In the genomic region with DNA sequence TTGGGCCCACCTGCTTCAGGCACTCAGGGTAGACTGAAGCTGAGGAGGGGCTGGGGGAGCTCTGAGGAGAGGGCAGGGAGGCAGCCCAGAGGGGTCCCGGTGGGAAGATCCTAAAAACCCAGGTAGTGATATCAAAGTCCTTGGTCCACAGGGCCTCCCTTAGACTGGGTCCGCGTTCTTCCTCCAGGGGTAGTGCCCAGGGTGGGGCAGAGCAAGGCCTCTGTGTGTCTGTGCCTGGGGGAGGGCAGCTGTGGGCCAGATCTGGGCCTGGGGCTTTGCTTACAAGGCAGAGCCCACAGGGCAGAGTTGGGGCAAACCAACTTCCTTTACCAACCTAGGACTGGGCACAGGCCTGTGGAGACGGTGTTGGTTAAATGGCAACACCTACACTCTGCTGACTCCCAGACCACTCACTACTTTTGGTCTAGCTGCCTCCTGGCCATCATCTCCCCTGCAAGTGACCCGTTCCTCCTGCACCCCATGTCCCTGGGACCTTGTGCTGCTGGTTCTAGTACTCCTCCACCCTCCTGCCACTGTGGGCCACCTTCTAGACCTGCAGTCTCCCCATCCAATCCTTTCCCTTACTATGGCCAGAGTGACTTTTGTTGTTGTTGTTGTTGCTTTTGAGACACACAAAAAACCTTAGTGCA, we compare ENCODE assay signal across 21 cellular contexts. TPM values are rescaled to one million over a fixed set of nuclear protein-coding genes. Genes with fewer than 3 reads are reported as not detected.
DNase-seq lines count a peak whose midpoint lies in the region; ATAC-seq and TF ChIP-seq lines count a peak whose summit lies in the region.
"Had no signal": no experiment of that assay in that cellular context is flagged by ENCODE, and none has a peak within 500 bp of the region (broad histone marks: within the 10 kb centered on the region; RNA-seq: fewer than 3 reads in every experiment).

No MANE protein-coding gene starts in this region.

- peaks cover 22% of the 10 kb centered on the region for H3K4me1 Mint-ChIP-seq in activated T-cell treated with anti-CD3 and anti-CD28 coated beads, Interleukin-2, amount 50 U/mL, for 24 hours (ENCODE audit: low read depth)
- peaks cover 21 to 28% of the 10 kb centered on the region in 2 donors for H3K4me1 Mint-ChIP-seq in effector memory CD8-positive, alpha-beta T cell (ENCODE audit: low read depth in 2 of 2)

- DNase-seq in activated T-cell treated with anti-CD3 and anti-CD28 coated beads, Interleukin-2, amount 50 U/mL, for 24 hours: no peak
- no peak for DNase-seq in activated T-cell treated with anti-CD3 and anti-CD28 coated beads, Interleukin-2, amount 50 U/mL, for 1 hour
- no peak for DNase-seq in effector memory CD8-positive, alpha-beta T cell
- peak; percentile 10 for DNase-seq in osteoblast (ENCODE audit: insufficient read length, low spot score, missing footprints)
- DNase-seq in activated CD4-positive, CD25-positive, alpha-beta regulatory T cell treated with anti-CD3 and anti-CD28 coated beads, Interleukin-2, amount 50 U/mL, for 72 hours: no peak
- no peak for DNase-seq in HPDE6-E6E7 (ENCODE audit: extremely low spot score)
- DNase-seq: dermis blood vessel endothelial cell, DMS79, KBM-7, kidney glomerular epithelial cell, NCI-H1048, NCI-H526, nucleus accumbens, Right ventricle myocardium superior, stomach, T-cell, WERI-Rb-1 had no signal

- H3K79me2 ChIP-seq in osteoblast (ENCODE audit: insufficient read depth, low read length): no peaks in the 10 kb centered on the region

- H4K20me1 ChIP-seq in osteoblast (ENCODE audit: insufficient read depth, low read length): no peaks in the 10 kb centered on the region

- no peak overlapping the region for H3K27ac ChIP-seq in osteoblast (ENCODE audit: low read depth, low read length)
- H3K27ac ChIP-seq: stomach, WERI-Rb-1 had no signal

- H3K36me3 ChIP-seq in osteoblast (ENCODE audit: insufficient read depth, low read length): peaks cover 13% of the 10 kb centered on the region

- no peaks in the 10 kb centered on the region for H3K9me3 ChIP-seq in osteoblast (ENCODE audit: low read depth, low read length)
- H3K9me3 ChIP-seq: stomach had no signal

- ATAC-seq in effector memory CD8-positive, alpha-beta T cell (replicated peaks): no peak
- no peak for ATAC-seq in GM21526 (IDR thresholded peaks at IDR 0.05; ENCODE audit: low FRiP score, unreplicated experiment)
- ATAC-seq: HCT116, right cardiac atrium, T-cell had no signal

- peaks cover 72% of the 10 kb centered on the region for H3K36me3 Mint-ChIP-seq in activated T-cell treated with anti-CD3 and anti-CD28 coated beads, Interleukin-2, amount 50 U/mL, for 24 hours (ENCODE audit: low read depth)
- H3K36me3 Mint-ChIP-seq in effector memory CD8-positive, alpha-beta T cell (ENCODE audit: insufficient read depth): peaks cover 38% of the 10 kb centered on the region

- no peak overlapping the region for H3K4me3 Mint-ChIP-seq in activated T-cell treated with anti-CD3 and anti-CD28 coated beads, Interleukin-2, amount 50 U/mL, for 24 hours
- H3K4me3 Mint-ChIP-seq in effector memory CD8-positive, alpha-beta T cell: no peak overlapping the region

- no peaks in the 10 kb centered on the region for H3K27me3 ChIP-seq in osteoblast (ENCODE audit: insufficient read depth, low read length)
- H3K27me3 ChIP-seq: stomach had no signal

- peak; percentile 38 for TF ChIP-seq POLR2A in GM19099 (IDR thresholded peaks at IDR 0.05; ENCODE audit: extremely low read depth, insufficient read length, low read depth)

- no peak overlapping the region for H2AFZ ChIP-seq in osteoblast (ENCODE audit: low read length)

- H3K4me1 ChIP-seq in osteoblast (ENCODE audit: insufficient read depth, low read length): peaks cover 18% of the 10 kb centered on the region

- no peak overlapping the region for H3K4me3 ChIP-seq in osteoblast (ENCODE audit: insufficient read depth, low read length)
- H3K4me3 ChIP-seq: stomach had no signal

- H3K27ac Mint-ChIP-seq in activated T-cell treated with anti-CD3 and anti-CD28 coated beads, Interleukin-2, amount 50 U/mL, for 24 hours: peak overlapping the region; percentile 55
- H3K27ac Mint-ChIP-seq in effector memory CD8-positive, alpha-beta T cell: peak overlapping the region; percentile 88 to 96

- TF ChIP-seq CTCF in osteoblast (IDR thresholded peaks at IDR 0.05; ENCODE audit: extremely low read depth, low read depth, low read length): no peak

- H3K9me3 Mint-ChIP-seq in activated T-cell treated with anti-CD3 and anti-CD28 coated beads, Interleukin-2, amount 50 U/mL, for 24 hours: no peaks in the 10 kb centered on the region
- no peaks in the 10 kb centered on the region for H3K9me3 Mint-ChIP-seq in effector memory CD8-positive, alpha-beta T cell
- H3K9me3 Mint-ChIP-seq: T-cell had no signal

- no peak overlapping the region for H3K4me2 ChIP-seq in osteoblast (ENCODE audit: insufficient read depth, low read length)

- no peaks in the 10 kb centered on the region for H3K27me3 Mint-ChIP-seq in activated T-cell treated with anti-CD3 and anti-CD28 coated beads, Interleukin-2, amount 50 U/mL, for 24 hours
- no peaks in the 10 kb centered on the region for H3K27me3 Mint-ChIP-seq in effector memory CD8-positive, alpha-beta T cell
- H3K27me3 Mint-ChIP-seq: T-cell had no signal

RNA-seq across cellular contexts. Expression of gene ATG16L2, which starts 15.8 kb away (rescaled TPM):
- total RNA-seq in osteoblast: 11.9 and 12.4 TPM in 2 replicates

RNA-seq across cellular contexts. Expression of gene STARD10, which starts 36.2 kb away (rescaled TPM):
- 25.3 and 25.7 TPM in 2 replicates for total RNA-seq in osteoblast
